ENCODE assay signal across 1 cellular context in genomic region chr16:27190316-27190871, GRCh38.
TF ChIP-seq lines count a peak whose summit lies in the region.

No MANE protein-coding gene starts in this region.

TF ChIP-seq in liver, 16 proteins besides CTCF, POLR2A, EP300 and RAD21 (continued from another document):
- TF ChIP-seq REST (IDR thresholded peaks at IDR 0.05) (no peak), TAF1 (conservative IDR thresholded peaks at IDR 0.05) (no peak), GABPA (IDR thresholded peaks at IDR 0.05 in 1 of 2, conservative IDR thresholded peaks at IDR 0.05 in 1 of 2) (no peak), MAX (IDR thresholded peaks at IDR 0.05) (no peak), EGR1 (IDR thresholded peaks at IDR 0.05; ENCODE audit: low read depth in 2 of 2) (no peak), FOXA2 (IDR thresholded peaks at IDR 0.05) (no peak), RXRA (IDR thresholded peaks at IDR 0.05) (no peak), HNF4A (conservative IDR thresholded peaks at IDR 0.05) (no peak), HNF4G (IDR thresholded peaks at IDR 0.05) (no peak), FOXA1 (IDR thresholded peaks at IDR 0.05) (no peak), ATF3 (IDR thresholded peaks at IDR 0.05) (no peak), NR2F2 (IDR thresholded peaks at IDR 0.05) (no peak), ZBTB33 (IDR thresholded peaks at IDR 0.05) (no peak), JUND (IDR thresholded peaks at IDR 0.05) (no peak), YY1 (IDR thresholded peaks at IDR 0.05) (no peak)
